ENCODE assay signal across 1 cellular context in the genomic region with DNA sequence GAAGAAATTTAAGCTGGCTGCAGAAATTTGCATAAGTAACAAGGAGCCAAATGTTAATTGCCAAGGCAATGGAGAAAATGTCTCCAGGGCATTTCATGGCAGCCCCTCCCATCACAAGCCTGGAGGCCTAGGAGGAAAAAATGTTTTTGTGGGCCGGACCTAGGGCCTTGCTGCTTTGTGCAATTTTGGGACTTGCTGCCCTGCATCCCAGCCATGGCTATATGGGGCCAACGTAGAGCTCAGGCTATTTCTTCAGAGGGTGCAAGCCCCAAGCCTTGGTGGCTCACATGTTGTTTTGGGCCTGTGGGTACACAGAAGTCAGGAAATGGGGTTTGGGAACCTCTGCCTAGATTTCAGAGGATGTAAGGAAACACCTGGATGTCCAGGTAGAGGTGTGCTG.
TF ChIP-seq lines count a peak whose summit lies in the region.

No MANE protein-coding gene starts in this region.

TF ChIP-seq in HEK293, 187 proteins besides CTCF, POLR2A, EP300 and RAD21 (continued from another document):
- TF ChIP-seq ZNF112 (tag by site-specific recombination; IDR thresholded peaks at IDR 0.05) (no peak), ZNF585B (tag by site-specific recombination; IDR thresholded peaks at IDR 0.05) (peak; percentile 95)
